In genomic region chr11:65095974-65096806, GRCh38 we compare ENCODE assay signal across 8 cellular contexts. TPM values are rescaled to one million over a fixed set of nuclear protein-coding genes. Genes with fewer than 3 reads are reported as not detected.
A peak's percentile ranks its signal among the peaks of the same experiment; 100 is the strongest.
DNase-seq lines count a peak whose midpoint lies in the region; ATAC-seq and TF ChIP-seq lines count a peak whose summit lies in the region.

TSS of gene VPS51 (plus strand) at chr11:65096214. CDS start at chr11:65096251, 37 bp downstream.

- H3K36me3 ChIP-seq in skeletal muscle tissue (ENCODE audit: control insufficient read depth in 3 of 3, insufficient read depth in 3 of 3, low read length in 3 of 3): peaks cover 0 to 6% (median 4%) of the 10 kb centered on the region in 3 donors

- ATAC-seq in GM18858 (IDR thresholded peaks at IDR 0.05; ENCODE audit: unreplicated experiment): peak; percentile 71
- peak; percentile 82 for ATAC-seq in HG03095 (IDR thresholded peaks at IDR 0.05; ENCODE audit: unreplicated experiment)

- no peaks in the 10 kb centered on the region for H3K27me3 ChIP-seq in skeletal muscle tissue (ENCODE audit: control insufficient read depth in 3 of 3, insufficient read depth in 3 of 3, low read length in 3 of 3)

- DNase-seq in 8988T (peak; percentile 94), NCI-H2171 treated with DMSO at 0.1 percent for 48 hours (lab: John Stamatoyannopoulos, UW) (peak; percentile 93), T47D (ENCODE audit: low read depth in 1 of 2, low spot score in 1 of 2) (peak; percentile 91 to 96)

- H3K9ac ChIP-seq in skeletal muscle tissue (ENCODE audit: low read depth in 1 of 3, low read length in 3 of 3): peak within 1 kb of the TSS; percentile 77 to 88 (median 87)

- H3K4me1 ChIP-seq in skeletal muscle tissue (ENCODE audit: control insufficient read depth in 3 of 3, insufficient read depth in 3 of 3, low read length in 3 of 3): peaks cover 12 to 27% (median 21%) of the 10 kb centered on the region in 3 donors

- H3K9me3 ChIP-seq in iPS-18c (ENCODE audit: control insufficient read depth, insufficient read depth, low read length): no peaks in the 10 kb centered on the region
- H3K9me3 ChIP-seq in skeletal muscle tissue (ENCODE audit: control insufficient read depth in 3 of 3, low read length in 3 of 3): no peaks in the 10 kb centered on the region

- H3K27ac ChIP-seq in VCaP (peak within 1 kb of the TSS; percentile 100), skeletal muscle tissue (ENCODE audit: low read depth, low read length) (peak within 1 kb of the TSS; percentile 88)

- no peak for TF ChIP-seq CTCF in VCaP (conservative IDR thresholded peaks at IDR 0.05)

- H3K4me3 ChIP-seq in iPS-18c (ENCODE audit: insufficient read depth, low read depth, low read length): peak within 1 kb of the TSS; percentile 94
- H3K4me3 ChIP-seq in skeletal muscle tissue (ENCODE audit: low read length in 3 of 3): peak within 1 kb of the TSS; percentile 88 to 94 (median 90)

- in situ Hi-C loops in T47D (cut with HindIII; ENCODE audit: low pct_unique_long_range_greater_than_20kb, low sequenced_read_pairs): no loop called here

RNA-seq across cellular contexts. Expression of gene VPS51, which starts in this region (rescaled TPM):
- 166 TPM for total RNA-seq in skeletal muscle tissue

Comparison
In these comparisons a context has a peak if more than half of its experiments do, and no peak if none do; other contexts are left out.
1. Peak in every context shown above with its lines: DNase-seq, ATAC-seq, H3K4me3 ChIP-seq and H3K27ac ChIP-seq.